ENCODE assay signal across 1 cellular context in the genomic region with DNA sequence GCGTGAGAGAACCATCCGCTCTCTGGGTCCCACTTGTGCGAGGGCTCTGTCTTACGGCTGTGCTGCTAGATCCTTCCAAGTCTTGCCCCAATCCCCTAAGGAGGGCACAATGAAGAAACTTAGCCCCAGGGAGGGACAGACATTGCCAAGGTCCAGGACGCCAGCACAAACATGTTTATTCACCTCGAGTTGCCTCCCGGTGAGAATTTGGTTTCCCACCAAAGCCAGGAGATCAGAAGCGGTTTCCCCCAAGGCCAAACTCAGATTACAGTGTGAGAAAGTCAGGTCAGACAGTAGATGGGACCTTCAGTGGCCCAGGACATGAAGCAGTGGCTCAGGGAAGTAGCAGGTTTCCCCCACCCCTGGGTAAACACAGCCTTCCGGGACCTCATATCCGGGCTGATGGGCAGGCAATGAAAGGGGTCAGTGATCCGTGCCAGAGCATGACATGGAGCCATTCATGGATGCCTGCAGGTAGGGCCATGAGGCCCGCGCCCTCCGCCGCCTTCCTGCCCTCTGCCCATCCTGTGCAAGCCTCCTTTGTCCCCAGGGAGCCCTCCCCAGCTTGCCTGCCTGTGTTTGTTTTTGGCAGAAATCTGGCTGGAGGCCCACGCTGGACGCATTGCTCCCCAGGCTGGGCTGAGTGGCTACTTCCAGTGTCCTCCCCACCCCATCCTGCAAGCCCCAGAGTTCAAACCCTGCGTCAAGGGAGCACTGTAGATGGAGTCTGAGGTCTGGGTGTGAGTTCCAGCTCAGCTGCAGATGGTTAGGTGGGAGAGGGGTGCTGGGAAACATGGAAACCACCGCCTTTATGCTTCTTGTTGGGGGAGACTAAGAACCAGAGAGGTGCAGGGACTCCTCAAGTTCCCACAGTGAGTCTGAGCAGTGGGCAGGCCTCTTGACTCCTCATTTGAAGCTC.
TF ChIP-seq lines count a peak whose summit lies in the region.

No MANE protein-coding gene starts in this region.

TF ChIP-seq in HepG2, 621 proteins besides CTCF, POLR2A, EP300 and RAD21 (continued from another document and continues in another):
- TF ChIP-seq, protein P1, sequence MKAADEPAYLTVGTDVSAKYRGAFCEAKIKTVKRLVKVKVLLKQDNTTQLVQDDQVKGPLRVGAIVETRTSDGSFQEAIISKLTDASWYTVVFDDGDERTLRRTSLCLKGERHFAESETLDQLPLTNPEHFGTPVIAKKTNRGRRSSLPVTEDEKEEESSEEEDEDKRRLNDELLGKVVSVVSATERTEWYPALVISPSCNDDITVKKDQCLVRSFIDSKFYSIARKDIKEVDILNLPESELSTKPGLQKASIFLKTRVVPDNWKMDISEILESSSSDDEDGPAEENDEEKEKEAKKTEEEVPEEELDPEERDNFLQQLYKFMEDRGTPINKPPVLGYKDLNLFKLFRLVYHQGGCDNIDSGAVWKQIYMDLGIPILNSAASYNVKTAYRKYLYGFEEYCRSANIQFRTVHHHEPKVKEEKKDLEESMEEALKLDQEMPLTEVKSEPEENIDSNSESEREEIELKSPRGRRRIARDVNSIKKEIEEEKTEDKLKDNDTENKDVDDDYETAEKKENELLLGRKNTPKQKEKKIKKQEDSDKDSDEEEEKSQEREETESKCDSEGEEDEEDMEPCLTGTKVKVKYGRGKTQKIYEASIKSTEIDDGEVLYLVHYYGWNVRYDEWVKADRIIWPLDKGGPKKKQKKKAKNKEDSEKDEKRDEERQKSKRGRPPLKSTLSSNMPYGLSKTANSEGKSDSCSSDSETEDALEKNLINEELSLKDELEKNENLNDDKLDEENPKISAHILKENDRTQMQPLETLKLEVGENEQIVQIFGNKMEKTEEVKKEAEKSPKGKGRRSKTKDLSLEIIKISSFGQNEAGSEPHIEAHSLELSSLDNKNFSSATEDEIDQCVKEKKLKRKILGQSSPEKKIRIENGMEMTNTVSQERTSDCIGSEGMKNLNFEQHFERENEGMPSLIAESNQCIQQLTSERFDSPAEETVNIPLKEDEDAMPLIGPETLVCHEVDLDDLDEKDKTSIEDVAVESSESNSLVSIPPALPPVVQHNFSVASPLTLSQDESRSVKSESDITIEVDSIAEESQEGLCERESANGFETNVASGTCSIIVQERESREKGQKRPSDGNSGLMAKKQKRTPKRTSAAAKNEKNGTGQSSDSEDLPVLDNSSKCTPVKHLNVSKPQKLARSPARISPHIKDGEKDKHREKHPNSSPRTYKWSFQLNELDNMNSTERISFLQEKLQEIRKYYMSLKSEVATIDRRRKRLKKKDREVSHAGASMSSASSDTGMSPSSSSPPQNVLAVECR (CRISPR knock-in tag; IDR thresholded peaks at IDR 0.05; ENCODE audit: borderline replicate concordance) = peak; percentile 75; the same call in 1 of the 2 replicates
- TF ChIP-seq ESRRA (CRISPR knock-in tag; IDR thresholded peaks at IDR 0.05; ENCODE audit: low read depth) = peak; percentile 94
- TF ChIP-seq ZNF430 (CRISPR knock-in tag; IDR thresholded peaks at IDR 0.05) = no peak; the same call in 1 of the 2 replicates
- TF ChIP-seq, protein P2, sequence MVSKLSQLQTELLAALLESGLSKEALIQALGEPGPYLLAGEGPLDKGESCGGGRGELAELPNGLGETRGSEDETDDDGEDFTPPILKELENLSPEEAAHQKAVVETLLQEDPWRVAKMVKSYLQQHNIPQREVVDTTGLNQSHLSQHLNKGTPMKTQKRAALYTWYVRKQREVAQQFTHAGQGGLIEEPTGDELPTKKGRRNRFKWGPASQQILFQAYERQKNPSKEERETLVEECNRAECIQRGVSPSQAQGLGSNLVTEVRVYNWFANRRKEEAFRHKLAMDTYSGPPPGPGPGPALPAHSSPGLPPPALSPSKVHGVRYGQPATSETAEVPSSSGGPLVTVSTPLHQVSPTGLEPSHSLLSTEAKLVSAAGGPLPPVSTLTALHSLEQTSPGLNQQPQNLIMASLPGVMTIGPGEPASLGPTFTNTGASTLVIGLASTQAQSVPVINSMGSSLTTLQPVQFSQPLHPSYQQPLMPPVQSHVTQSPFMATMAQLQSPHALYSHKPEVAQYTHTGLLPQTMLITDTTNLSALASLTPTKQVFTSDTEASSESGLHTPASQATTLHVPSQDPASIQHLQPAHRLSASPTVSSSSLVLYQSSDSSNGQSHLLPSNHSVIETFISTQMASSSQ (IDR thresholded peaks at IDR 0.05; ENCODE audit: low read depth) = peak; percentile 79; the same call in 1 of the 2 replicates
- TF ChIP-seq, protein P2 (CRISPR knock-in tag; IDR thresholded peaks at IDR 0.05; ENCODE audit: borderline replicate concordance) = peak; percentile 98
- TF ChIP-seq TCF7L2 (IDR thresholded peaks at IDR 0.05; ENCODE audit: low read depth, low read length) = no peak; the same call in 1 of the 2 replicates
- TF ChIP-seq KLF6 (CRISPR knock-in tag; IDR thresholded peaks at IDR 0.05) = peak; percentile 50; the same call in 1 of the 2 replicates
- peak; percentile 96 for TF ChIP-seq ZNF670 (CRISPR knock-in tag; IDR thresholded peaks at IDR 0.05; ENCODE audit: borderline replicate concordance)
- TF ChIP-seq, protein P3, sequence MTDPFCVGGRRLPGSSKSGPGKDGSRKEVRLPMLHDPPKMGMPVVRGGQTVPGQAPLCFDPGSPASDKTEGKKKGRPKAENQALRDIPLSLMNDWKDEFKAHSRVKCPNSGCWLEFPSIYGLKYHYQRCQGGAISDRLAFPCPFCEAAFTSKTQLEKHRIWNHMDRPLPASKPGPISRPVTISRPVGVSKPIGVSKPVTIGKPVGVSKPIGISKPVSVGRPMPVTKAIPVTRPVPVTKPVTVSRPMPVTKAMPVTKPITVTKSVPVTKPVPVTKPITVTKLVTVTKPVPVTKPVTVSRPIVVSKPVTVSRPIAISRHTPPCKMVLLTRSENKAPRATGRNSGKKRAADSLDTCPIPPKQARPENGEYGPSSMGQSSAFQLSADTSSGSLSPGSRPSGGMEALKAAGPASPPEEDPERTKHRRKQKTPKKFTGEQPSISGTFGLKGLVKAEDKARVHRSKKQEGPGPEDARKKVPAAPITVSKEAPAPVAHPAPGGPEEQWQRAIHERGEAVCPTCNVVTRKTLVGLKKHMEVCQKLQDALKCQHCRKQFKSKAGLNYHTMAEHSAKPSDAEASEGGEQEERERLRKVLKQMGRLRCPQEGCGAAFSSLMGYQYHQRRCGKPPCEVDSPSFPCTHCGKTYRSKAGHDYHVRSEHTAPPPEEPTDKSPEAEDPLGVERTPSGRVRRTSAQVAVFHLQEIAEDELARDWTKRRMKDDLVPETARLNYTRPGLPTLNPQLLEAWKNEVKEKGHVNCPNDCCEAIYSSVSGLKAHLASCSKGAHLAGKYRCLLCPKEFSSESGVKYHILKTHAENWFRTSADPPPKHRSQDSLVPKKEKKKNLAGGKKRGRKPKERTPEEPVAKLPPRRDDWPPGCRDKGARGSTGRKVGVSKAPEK (CRISPR knock-in tag; IDR thresholded peaks at IDR 0.05; ENCODE audit: borderline replicate concordance) = no peak; the same call in 1 of the 2 replicates
- 0 out of 2 replicates have a peak, but pooled peaks have one; percentile 56 for TF ChIP-seq ZNF674 (CRISPR knock-in tag; IDR thresholded peaks at IDR 0.05; ENCODE audit: low read depth)
- TF ChIP-seq PPARG (CRISPR knock-in tag; conservative IDR thresholded peaks at IDR 0.05) = peak; percentile 77
- peak; percentile 100 for TF ChIP-seq PHF21A (CRISPR knock-in tag; IDR thresholded peaks at IDR 0.05)
- TF ChIP-seq TAF1 (CRISPR knock-in tag; IDR thresholded peaks at IDR 0.05) = peak; percentile 77
- TF ChIP-seq ZSCAN29 (CRISPR knock-in tag; conservative IDR thresholded peaks at IDR 0.05) = peak; percentile 99
- TF ChIP-seq, protein P4, sequence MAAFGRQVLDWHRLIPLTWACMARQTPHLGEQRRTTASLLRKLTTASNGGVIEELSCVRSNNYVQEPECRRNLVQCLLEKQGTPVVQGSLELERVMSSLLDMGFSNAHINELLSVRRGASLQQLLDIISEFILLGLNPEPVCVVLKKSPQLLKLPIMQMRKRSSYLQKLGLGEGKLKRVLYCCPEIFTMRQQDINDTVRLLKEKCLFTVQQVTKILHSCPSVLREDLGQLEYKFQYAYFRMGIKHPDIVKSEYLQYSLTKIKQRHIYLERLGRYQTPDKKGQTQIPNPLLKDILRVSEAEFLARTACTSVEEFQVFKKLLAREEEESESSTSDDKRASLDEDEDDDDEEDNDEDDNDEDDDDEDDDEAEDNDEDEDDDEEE (CRISPR knock-in tag; IDR thresholded peaks at IDR 0.05) = peak; percentile 6
- peak; percentile 96 for TF ChIP-seq RCOR2 (CRISPR knock-in tag; IDR thresholded peaks at IDR 0.05)
- TF ChIP-seq HHEX (CRISPR knock-in tag; IDR thresholded peaks at IDR 0.05) = peak; percentile 46; the same call in 1 of the 2 replicates
- TF ChIP-seq SP4 (CRISPR knock-in tag; IDR thresholded peaks at IDR 0.05) = peak; percentile 84
- TF ChIP-seq, protein P5, sequence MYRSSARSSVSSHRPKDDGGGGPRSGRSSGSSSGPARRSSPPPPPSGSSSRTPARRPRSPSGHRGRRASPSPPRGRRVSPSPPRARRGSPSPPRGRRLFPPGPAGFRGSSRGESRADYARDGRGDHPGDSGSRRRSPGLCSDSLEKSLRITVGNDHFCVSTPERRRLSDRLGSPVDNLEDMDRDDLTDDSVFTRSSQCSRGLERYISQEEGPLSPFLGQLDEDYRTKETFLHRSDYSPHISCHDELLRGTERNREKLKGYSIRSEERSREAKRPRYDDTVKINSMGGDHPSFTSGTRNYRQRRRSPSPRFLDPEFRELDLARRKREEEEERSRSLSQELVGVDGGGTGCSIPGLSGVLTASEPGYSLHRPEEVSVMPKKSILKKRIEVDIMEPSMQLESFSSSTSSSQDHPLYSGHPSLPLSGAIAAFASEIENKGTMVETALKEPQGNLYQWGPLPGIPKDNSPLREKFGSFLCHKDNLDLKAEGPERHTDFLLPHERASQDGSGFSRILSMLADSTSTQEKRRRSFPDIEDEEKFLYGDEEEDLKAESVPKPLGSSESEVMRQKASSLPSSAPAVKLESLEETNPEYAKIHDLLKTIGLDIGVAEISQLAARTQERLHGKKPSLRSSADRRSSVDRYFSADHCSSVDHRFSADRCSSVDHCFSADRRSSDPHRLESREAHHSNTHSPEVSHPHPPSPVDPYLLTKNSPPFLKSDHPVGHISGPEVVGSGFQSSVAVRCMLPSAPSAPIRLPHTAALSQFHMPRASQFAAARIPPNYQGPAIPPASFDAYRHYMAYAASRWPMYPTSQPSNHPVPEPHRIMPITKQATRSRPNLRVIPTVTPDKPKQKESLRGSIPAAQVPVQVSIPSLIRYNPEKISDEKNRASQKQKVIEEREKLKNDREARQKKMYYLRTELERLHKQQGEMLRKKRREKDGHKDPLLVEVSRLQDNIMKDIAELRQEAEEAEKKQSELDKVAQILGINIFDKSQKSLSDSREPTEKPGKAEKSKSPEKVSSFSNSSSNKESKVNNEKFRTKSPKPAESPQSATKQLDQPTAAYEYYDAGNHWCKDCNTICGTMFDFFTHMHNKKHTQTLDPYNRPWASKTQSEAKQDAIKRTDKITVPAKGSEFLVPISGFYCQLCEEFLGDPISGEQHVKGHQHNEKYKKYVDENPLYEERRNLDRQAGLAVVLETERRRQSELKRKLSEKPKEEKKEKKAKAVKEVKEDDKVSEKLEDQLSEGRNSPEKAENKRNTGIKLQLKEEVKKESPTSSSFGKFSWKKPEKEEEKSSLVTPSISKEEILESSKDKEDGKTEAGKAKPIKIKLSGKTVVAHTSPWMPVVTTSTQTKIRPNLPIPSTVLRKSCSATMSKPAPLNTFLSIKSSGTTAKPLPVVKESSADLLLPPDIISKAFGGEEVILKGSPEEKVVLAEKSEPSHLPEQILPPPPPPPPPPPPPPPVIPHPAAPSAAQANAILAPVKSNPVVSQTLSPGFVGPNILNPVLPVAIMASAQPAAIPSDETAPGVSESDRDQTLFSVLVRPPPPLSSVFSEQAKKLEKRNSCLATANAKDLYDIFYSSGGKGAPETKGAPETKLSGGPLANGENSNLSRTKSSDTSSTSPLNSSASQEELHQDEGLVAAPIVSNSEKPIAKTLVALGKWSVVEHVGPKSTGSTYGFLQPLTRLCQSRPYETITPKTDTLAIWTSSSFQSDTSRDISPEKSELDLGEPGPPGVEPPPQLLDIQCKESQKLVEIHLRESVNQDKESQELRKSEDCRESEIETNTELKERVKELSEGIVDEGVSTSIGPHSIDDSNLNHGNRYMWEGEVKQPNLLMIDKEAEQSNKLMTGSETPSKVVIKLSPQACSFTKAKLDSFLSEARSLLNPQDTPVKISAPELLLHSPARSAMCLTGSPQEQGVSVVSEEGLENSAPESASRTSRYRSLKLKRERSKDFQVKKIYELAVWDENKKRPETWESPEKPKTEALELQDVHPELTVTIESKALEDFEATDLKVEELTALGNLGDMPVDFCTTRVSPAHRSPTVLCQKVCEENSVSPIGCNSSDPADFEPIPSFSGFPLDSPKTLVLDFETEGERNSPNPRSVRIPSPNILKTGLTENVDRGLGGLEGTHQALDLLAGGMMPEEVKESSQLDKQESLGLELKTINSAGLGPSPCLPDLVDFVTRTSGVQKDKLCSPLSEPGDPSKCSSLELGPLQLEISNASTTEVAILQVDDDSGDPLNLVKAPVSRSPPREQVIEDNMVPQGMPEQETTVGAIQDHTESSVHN (CRISPR knock-in tag; IDR thresholded peaks at IDR 0.05) = peak; percentile 100
- TF ChIP-seq ZNF124 (CRISPR knock-in tag; IDR thresholded peaks at IDR 0.05) = peak; percentile 96
- TF ChIP-seq ZNF564 (CRISPR knock-in tag; IDR thresholded peaks at IDR 0.05) = peak; percentile 88
- TF ChIP-seq ZC3H13 (CRISPR knock-in tag; IDR thresholded peaks at IDR 0.05) = peak; percentile 88
- peak; percentile 89 for TF ChIP-seq THAP11 (CRISPR knock-in tag; IDR thresholded peaks at IDR 0.05)
- TF ChIP-seq, protein P6, sequence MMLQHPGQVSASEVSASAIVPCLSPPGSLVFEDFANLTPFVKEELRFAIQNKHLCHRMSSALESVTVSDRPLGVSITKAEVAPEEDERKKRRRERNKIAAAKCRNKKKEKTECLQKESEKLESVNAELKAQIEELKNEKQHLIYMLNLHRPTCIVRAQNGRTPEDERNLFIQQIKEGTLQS (CRISPR knock-in tag; IDR thresholded peaks at IDR 0.05) = peak; percentile 48; the same call in 1 of the 2 replicates
- no peak for TF ChIP-seq RFX5 (IDR thresholded peaks at IDR 0.05; ENCODE audit: low read depth, low read length)
- TF ChIP-seq ZKSCAN1 (IDR thresholded peaks at IDR 0.05; ENCODE audit: low read length) = no peak
- no peak for TF ChIP-seq FOXM1 (CRISPR knock-in tag; IDR thresholded peaks at IDR 0.05)
